Comparison of ENCODE assay signal across 1 cellular context in genomic region chr3:195893516-195893915, GRCh38.
TF ChIP-seq lines count a peak whose summit lies in the region.

No MANE protein-coding gene starts in this region.

TF ChIP-seq in WTC11, 78 proteins besides CTCF, POLR2A, EP300 and RAD21 (continued from another document):
- TF ChIP-seq ZNF425 (CRISPR knock-in tag; conservative IDR thresholded peaks at IDR 0.05): no peak
- TF ChIP-seq FOXJ3 (CRISPR knock-in tag; IDR thresholded peaks at IDR 0.05; ENCODE audit: borderline replicate concordance): no peak
- no peak for TF ChIP-seq ZNF121 (CRISPR knock-in tag; IDR thresholded peaks at IDR 0.05)
